Comparison of ENCODE assay signal across 8 cellular contexts in the genomic region with DNA sequence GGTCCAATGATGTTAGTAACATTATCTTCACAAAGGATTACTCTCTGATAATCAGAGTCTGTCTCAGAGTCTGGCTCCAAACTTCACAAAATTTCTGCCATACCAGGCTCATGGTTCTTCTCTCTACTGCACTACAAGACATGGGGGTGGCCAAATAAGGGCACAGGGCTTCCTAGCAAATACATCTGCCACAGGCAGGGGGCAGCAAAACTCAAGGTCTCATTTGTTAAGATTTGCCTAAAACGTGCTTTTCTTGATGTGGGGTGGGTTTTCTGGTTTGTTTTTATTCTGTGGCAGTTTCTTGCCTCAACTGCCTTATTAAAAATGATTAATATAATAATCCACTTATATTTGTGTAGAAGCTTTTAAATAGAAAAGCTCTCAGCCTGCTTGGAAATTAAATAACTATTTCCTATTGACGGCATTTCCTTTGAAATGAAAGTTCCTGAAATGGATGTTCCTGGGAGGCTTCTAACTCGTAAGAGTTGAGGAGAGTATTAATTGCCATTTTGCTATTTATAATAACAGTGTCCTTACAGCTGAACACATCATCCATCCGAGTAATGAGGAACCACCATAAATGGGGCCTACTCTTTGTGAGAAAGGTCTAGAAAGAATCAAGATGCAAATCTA. TPM values are rescaled to one million over a fixed set of nuclear protein-coding genes. Genes with fewer than 3 reads are reported as not detected.
DNase-seq lines count a peak whose midpoint lies in the region; FAIRE-seq and TF ChIP-seq lines count a peak whose summit lies in the region.

No MANE protein-coding gene starts in this region.

- FAIRE-seq in GM12892 (lab: Jason Lieb, UNC) = peak; percentile 80

- POLR2A ChIA-PET in A673 (lab: Charles Lee; ENCODE audit: low non-redundant PET) = no interaction called here

- H3K4me1 Mint-ChIP-seq in progenitor cell of endocrine pancreas (ENCODE audit: low read depth) = no peaks in the 10 kb centered on the region

- H3K4me3 ChIP-seq in A673 (ENCODE audit: low read depth, low read length, poor library complexity, severe bottlenecking) (no peak overlapping the region), OCI-LY3 (ENCODE audit: low read length) (no peak overlapping the region), fibroblast of villous mesenchyme (ENCODE audit: low read depth, low read length) (no peak overlapping the region)

- H3K9ac ChIP-seq in OCI-LY3 (ENCODE audit: low read length) = no peak overlapping the region

- H3K9me3 Mint-ChIP-seq in progenitor cell of endocrine pancreas (ENCODE audit: low read depth) = no peaks in the 10 kb centered on the region

- intact Hi-C loops in A673 (cut with micrococcal nuclease; ENCODE audit: unreplicated experiment) = loop anchor here (1.0 kb wide), 1 partner anchor 63 kb away; no protein-coding TSS in a partner anchor

- TF ChIP-seq POLR2A in GM12892 (IDR thresholded peaks at IDR 0.05; ENCODE audit: low read depth, low read length) = no peak

- no TSS peak for BruUV-seq in A673 (replicated peaks; lab: Mats Ljungman, UMichigan)

- no peak overlapping the region for H3K27ac ChIP-seq in A673 (ENCODE audit: low read depth, low read length, poor library complexity, severe bottlenecking)
- no peak overlapping the region for H3K27ac ChIP-seq in OCI-LY3 (ENCODE audit: low read length)

- no peaks in the 10 kb centered on the region for H3K9me3 ChIP-seq in A673 (ENCODE audit: low read depth, low read length, poor library complexity, severe bottlenecking)
- H3K9me3 ChIP-seq in OCI-LY3 (ENCODE audit: insufficient read depth, low read length) = no peaks in the 10 kb centered on the region

- CTCF ChIA-PET in A673 (lab: Charles Lee) = interaction anchor here (0.5 to 2.0 kb wide), 5 partner anchors 61 to 909 kb away, joined by 3 to 15 read pairs (median 7); no protein-coding TSS in a partner anchor

- H3K36me3 ChIP-seq in A673 (ENCODE audit: insufficient read depth, low read length, poor library complexity, severe bottlenecking) = no peaks in the 10 kb centered on the region
- H3K36me3 ChIP-seq in OCI-LY3 (replicated peaks; ENCODE audit: low read depth, low read length) = no peaks in the 10 kb centered on the region

- no peaks in the 10 kb centered on the region for H3K27me3 ChIP-seq in A673 (replicated peaks; ENCODE audit: insufficient read depth, low read depth, low read length, poor library complexity)
- peaks cover 17% of the 10 kb centered on the region for H3K27me3 ChIP-seq in OCI-LY3 (ENCODE audit: low read depth, low read length)

- H3K27ac Mint-ChIP-seq in progenitor cell of endocrine pancreas = no peak overlapping the region

- H3K79me2 ChIP-seq in OCI-LY3 (ENCODE audit: low read length) = no peaks in the 10 kb centered on the region

- H3K27me3 Mint-ChIP-seq in progenitor cell of endocrine pancreas = peaks cover 10% of the 10 kb centered on the region

- DNase-seq in A673 (ENCODE audit: low spot score) (peak; percentile 74), GM12892 (ENCODE audit: insufficient read length) (peak; percentile 2), HK-2 (ENCODE audit: unreplicated experiment) (peak; percentile 35), fibroblast of villous mesenchyme (ENCODE audit: low read depth) (peak; percentile 74), progenitor cell of endocrine pancreas (ENCODE audit: low spot score, unreplicated experiment) (no peak), dedifferentiated amniotic fluid mesenchymal stem cell (ENCODE audit: extremely low spot score) (no peak)
- peak; percentile 32 for DNase-seq in activated T-cell treated with anti-CD3 and anti-CD28 coated beads, Interleukin-2, amount 50 U/mL, for 1 hour

- H4K20me1 ChIP-seq in OCI-LY3 (ENCODE audit: insufficient read depth, low read length) = no peaks in the 10 kb centered on the region

- no peak overlapping the region for H3K4me2 ChIP-seq in OCI-LY3 (ENCODE audit: low read length)

- no peak overlapping the region for H2AFZ ChIP-seq in OCI-LY3 (ENCODE audit: low read depth, low read length)

- H3K4me1 ChIP-seq in A673 (ENCODE audit: insufficient read depth, low read length, poor library complexity, severe bottlenecking) (no peaks in the 10 kb centered on the region), OCI-LY3 (ENCODE audit: low read length) (peaks cover 5% of the 10 kb centered on the region; the same call in 1 of the 2 replicates)

- no peak overlapping the region for H3K4me3 Mint-ChIP-seq in progenitor cell of endocrine pancreas (ENCODE audit: low read depth)

- TF ChIP-seq CTCF in A673 (conservative IDR thresholded peaks at IDR 0.05; ENCODE audit: low read depth, low read length) (peak; percentile 83), OCI-LY3 (IDR thresholded peaks at IDR 0.05; ENCODE audit: low read depth, low read length) (peak; percentile 93), fibroblast of villous mesenchyme (IDR thresholded peaks at IDR 0.05; ENCODE audit: insufficient read depth, low read depth, low read length) (peak; percentile 86), progenitor cell of endocrine pancreas (IDR thresholded peaks at IDR 0.05; ENCODE audit: unreplicated experiment) (peak; percentile 74)

- no peaks in the 10 kb centered on the region for H3K36me3 Mint-ChIP-seq in progenitor cell of endocrine pancreas (ENCODE audit: insufficient read depth)

RNA-seq across cellular contexts. Expression of gene SST, which starts 53.8 kb away (rescaled TPM):
- not detected in 2 replicates for total RNA-seq in A673 (2021)
- not detected for polyA plus RNA-seq in GM12892 (2012; ENCODE audit: missing spikeins)
- not detected in 2 replicates for total RNA-seq in fibroblast of villous mesenchyme
- 52.5 and 84.3 TPM in 2 replicates for total RNA-seq in progenitor cell of endocrine pancreas

Comparison
In these comparisons a context has a peak if more than half of its experiments do, and no peak if none do; other contexts are left out.
1. DNase-seq: peak in A673 (single experiment), GM12892 (single experiment), HK-2 (single experiment), activated T-cell treated with anti-CD3 and anti-CD28 coated beads, Interleukin-2, amount 50 U/mL, for 1 hour (single experiment) and fibroblast of villous mesenchyme (single experiment); none in progenitor cell of endocrine pancreas (single experiment) and dedifferentiated amniotic fluid mesenchymal stem cell (single experiment).
2. RNA of gene SST, which starts 53.8 kb away (total RNA-seq): 52.5 to 84.3 TPM in progenitor cell of endocrine pancreas; not detected in A673 and not detected in fibroblast of villous mesenchyme; every median in the first group is over 10 times any median in the second.
3. Peak in every context shown above with its lines, with median percentiles within 50 percentile points of each other: CTCF ChIP-seq.